Comparison of ENCODE assay signal across 6 cellular contexts in genomic region chr11:64241175-64241429, GRCh38. TPM values are rescaled to one million over a fixed set of nuclear protein-coding genes. Genes with fewer than 3 reads are reported as not detected.
A peak's percentile ranks its signal among the peaks of the same experiment; 100 is the strongest.
DNase-seq lines count a peak whose midpoint lies in the region; ATAC-seq and FAIRE-seq lines count a peak whose summit lies in the region.

No MANE protein-coding gene starts in this region.

- H3K27me3 ChIP-seq in BLaER1 = no peaks in the 10 kb centered on the region

- peaks cover 74% of the 10 kb centered on the region for H3K4me1 ChIP-seq in BLaER1

- peak overlapping the region; percentile 93 for H3K27ac ChIP-seq in BLaER1

- H3K4me2 ChIP-seq in BLaER1 = peak overlapping the region; percentile 98

- no peaks in the 10 kb centered on the region for H3K9me3 ChIP-seq in BLaER1

- DNase-seq in stimulated activated naive CD8-positive, alpha-beta T cell treated with anti-CD3 and anti-CD28 coated beads, Interleukin-15, Interleukin-2, amounts not matched to agents 100 U/mL and 50 U/mL, for 24 hours = no peak
- DNase-seq in RCC 7860 (ENCODE audit: low spot score) = no peak
- no peak for DNase-seq in ACHN

- in situ Hi-C loops in ACHN (cut with HindIII; ENCODE audit: low pct_ligation_motif_present, low pct_unique_long_range_greater_than_20kb, low sequenced_read_pairs) = no loop called here

- no peak for FAIRE-seq in RCC 7860 (lab: Jason Lieb, UNC)

- H4K20me1 ChIP-seq in BLaER1 = peaks cover 43% of the 10 kb centered on the region

- peaks cover 55% of the 10 kb centered on the region for H3K36me3 ChIP-seq in BLaER1

- H3K4me3 ChIP-seq in BLaER1 = peak overlapping the region; percentile 97

- H3K9ac ChIP-seq in BLaER1 = peak overlapping the region; percentile 97

- peak; percentile 54 for ATAC-seq in HG03571 (IDR thresholded peaks at IDR 0.05; ENCODE audit: unreplicated experiment)
- peak; percentile 79 for ATAC-seq in esophagus mucosa
- peak; percentile 83 for ATAC-seq in stimulated activated naive CD8-positive, alpha-beta T cell treated with anti-CD3 and anti-CD28 coated beads, Interleukin-15, Interleukin-2, amounts not matched to agents 100 U/mL and 50 U/mL, for 24 hours

RNA-seq across cellular contexts. Expression of gene FKBP2, which starts 0.2 kb away (rescaled TPM):
- 40.7 TPM for total RNA-seq in esophagus mucosa

RNA-seq across cellular contexts. Expression of gene PPP1R14B, which starts 5.6 kb away (rescaled TPM):
- 265 TPM for total RNA-seq in esophagus mucosa

RNA-seq across cellular contexts. Expression of gene VEGFB, which starts 6.7 kb away (rescaled TPM):
- 45.2 TPM for total RNA-seq in esophagus mucosa

RNA-seq across cellular contexts. Expression of gene PLCB3, which starts 10.2 kb away (rescaled TPM):
- 43.9 TPM for total RNA-seq in esophagus mucosa

RNA-seq across cellular contexts. Expression of gene DNAJC4, which starts 10.8 kb away (rescaled TPM):
- 16.7 TPM for total RNA-seq in esophagus mucosa
